ENCODE assay signal across 1 cellular context in the genomic region with DNA sequence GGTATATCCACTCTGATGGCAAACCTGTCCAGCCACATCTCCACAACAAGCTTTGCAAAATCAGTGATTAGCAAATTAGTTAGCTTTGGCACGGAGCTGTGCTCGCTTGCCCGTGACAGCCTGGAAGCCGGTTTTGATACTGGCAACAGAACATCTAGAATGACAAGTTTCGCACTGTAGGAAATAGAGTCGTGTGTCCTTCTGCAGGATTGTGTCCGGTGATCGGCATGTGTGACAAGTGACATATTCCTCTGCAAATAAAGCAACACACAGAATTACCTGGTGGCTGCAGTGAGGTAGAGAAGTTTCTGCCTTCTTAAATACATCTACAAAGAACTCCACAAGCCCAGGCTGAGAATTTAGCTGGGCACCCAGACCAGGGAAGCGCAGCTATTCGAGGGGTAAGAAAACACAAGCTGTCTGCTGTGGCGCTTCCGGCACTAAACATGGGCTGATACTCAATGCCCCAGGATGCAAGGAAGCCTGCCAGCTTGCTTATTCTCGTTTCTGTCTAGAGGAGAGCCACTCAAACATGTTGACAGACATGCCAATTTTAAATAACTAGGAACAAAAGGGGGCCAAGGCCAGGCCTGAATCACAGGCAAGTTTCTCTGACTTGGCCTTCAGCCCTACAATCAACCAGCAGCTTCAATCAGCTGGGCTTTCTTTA.
TF ChIP-seq lines count a peak whose summit lies in the region.

No MANE protein-coding gene starts in this region.

TF ChIP-seq in GM12878, 131 proteins besides CTCF, POLR2A, EP300 and RAD21 (continued from another document):
- TF ChIP-seq, protein P1, sequence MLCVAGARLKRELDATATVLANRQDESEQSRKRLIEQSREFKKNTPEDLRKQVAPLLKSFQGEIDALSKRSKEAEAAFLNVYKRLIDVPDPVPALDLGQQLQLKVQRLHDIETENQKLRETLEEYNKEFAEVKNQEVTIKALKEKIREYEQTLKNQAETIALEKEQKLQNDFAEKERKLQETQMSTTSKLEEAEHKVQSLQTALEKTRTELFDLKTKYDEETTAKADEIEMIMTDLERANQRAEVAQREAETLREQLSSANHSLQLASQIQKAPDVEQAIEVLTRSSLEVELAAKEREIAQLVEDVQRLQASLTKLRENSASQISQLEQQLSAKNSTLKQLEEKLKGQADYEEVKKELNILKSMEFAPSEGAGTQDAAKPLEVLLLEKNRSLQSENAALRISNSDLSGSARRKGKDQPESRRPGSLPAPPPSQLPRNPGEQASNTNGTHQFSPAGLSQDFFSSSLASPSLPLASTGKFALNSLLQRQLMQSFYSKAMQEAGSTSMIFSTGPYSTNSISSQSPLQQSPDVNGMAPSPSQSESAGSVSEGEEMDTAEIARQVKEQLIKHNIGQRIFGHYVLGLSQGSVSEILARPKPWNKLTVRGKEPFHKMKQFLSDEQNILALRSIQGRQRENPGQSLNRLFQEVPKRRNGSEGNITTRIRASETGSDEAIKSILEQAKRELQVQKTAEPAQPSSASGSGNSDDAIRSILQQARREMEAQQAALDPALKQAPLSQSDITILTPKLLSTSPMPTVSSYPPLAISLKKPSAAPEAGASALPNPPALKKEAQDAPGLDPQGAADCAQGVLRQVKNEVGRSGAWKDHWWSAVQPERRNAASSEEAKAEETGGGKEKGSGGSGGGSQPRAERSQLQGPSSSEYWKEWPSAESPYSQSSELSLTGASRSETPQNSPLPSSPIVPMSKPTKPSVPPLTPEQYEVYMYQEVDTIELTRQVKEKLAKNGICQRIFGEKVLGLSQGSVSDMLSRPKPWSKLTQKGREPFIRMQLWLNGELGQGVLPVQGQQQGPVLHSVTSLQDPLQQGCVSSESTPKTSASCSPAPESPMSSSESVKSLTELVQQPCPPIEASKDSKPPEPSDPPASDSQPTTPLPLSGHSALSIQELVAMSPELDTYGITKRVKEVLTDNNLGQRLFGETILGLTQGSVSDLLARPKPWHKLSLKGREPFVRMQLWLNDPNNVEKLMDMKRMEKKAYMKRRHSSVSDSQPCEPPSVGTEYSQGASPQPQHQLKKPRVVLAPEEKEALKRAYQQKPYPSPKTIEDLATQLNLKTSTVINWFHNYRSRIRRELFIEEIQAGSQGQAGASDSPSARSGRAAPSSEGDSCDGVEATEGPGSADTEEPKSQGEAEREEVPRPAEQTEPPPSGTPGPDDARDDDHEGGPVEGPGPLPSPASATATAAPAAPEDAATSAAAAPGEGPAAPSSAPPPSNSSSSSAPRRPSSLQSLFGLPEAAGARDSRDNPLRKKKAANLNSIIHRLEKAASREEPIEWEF (IDR thresholded peaks at IDR 0.05; ENCODE audit: insufficient replicate concordance, low read depth, low read length) = no peak
- TF ChIP-seq BACH1 (IDR thresholded peaks at IDR 0.05; ENCODE audit: borderline replicate concordance) (no peak), SPI1 (IDR thresholded peaks at IDR 0.05; ENCODE audit: borderline replicate concordance, insufficient read depth, low read depth, low read length) (no peak), NR2C1 (IDR thresholded peaks at IDR 0.05) (no peak), KDM1A (IDR thresholded peaks at IDR 0.05; ENCODE audit: borderline replicate concordance) (no peak), MXI1 (IDR thresholded peaks at IDR 0.05; ENCODE audit: low read depth, low read length) (no peak), REST (IDR thresholded peaks at IDR 0.05; ENCODE audit: low read depth, low read length) (no peak), ZNF207 (IDR thresholded peaks at IDR 0.05; ENCODE audit: borderline replicate concordance) (no peak), ATF3 (IDR thresholded peaks at IDR 0.05; ENCODE audit: borderline replicate concordance, extremely low read depth, low read depth, low read length) (no peak), USF1 (IDR thresholded peaks at IDR 0.05; ENCODE audit: borderline replicate concordance, extremely low read length, insufficient read depth, low read depth, low read length) (no peak), SMC3 (IDR thresholded peaks at IDR 0.05; ENCODE audit: borderline replicate concordance, low read length) (no peak)
- TF ChIP-seq, protein P2, sequence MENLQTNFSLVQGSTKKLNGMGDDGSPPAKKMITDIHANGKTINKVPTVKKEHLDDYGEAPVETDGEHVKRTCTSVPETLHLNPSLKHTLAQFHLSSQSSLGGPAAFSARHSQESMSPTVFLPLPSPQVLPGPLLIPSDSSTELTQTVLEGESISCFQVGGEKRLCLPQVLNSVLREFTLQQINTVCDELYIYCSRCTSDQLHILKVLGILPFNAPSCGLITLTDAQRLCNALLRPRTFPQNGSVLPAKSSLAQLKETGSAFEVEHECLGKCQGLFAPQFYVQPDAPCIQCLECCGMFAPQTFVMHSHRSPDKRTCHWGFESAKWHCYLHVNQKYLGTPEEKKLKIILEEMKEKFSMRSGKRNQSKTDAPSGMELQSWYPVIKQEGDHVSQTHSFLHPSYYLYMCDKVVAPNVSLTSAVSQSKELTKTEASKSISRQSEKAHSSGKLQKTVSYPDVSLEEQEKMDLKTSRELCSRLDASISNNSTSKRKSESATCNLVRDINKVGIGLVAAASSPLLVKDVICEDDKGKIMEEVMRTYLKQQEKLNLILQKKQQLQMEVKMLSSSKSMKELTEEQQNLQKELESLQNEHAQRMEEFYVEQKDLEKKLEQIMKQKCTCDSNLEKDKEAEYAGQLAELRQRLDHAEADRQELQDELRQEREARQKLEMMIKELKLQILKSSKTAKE (IDR thresholded peaks at IDR 0.05; ENCODE audit: low read depth, poor library complexity, severe bottlenecking) = no peak
- TF ChIP-seq, protein P3, sequence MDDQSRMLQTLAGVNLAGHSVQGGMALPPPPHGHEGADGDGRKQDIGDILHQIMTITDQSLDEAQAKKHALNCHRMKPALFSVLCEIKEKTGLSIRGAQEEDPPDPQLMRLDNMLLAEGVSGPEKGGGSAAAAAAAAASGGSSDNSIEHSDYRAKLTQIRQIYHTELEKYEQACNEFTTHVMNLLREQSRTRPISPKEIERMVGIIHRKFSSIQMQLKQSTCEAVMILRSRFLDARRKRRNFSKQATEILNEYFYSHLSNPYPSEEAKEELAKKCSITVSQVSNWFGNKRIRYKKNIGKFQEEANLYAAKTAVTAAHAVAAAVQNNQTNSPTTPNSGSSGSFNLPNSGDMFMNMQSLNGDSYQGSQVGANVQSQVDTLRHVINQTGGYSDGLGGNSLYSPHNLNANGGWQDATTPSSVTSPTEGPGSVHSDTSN (IDR thresholded peaks at IDR 0.05; ENCODE audit: insufficient replicate concordance, low read depth, low read length) = no peak
